ENCODE assay signal across 17 cellular contexts in the genomic region with DNA sequence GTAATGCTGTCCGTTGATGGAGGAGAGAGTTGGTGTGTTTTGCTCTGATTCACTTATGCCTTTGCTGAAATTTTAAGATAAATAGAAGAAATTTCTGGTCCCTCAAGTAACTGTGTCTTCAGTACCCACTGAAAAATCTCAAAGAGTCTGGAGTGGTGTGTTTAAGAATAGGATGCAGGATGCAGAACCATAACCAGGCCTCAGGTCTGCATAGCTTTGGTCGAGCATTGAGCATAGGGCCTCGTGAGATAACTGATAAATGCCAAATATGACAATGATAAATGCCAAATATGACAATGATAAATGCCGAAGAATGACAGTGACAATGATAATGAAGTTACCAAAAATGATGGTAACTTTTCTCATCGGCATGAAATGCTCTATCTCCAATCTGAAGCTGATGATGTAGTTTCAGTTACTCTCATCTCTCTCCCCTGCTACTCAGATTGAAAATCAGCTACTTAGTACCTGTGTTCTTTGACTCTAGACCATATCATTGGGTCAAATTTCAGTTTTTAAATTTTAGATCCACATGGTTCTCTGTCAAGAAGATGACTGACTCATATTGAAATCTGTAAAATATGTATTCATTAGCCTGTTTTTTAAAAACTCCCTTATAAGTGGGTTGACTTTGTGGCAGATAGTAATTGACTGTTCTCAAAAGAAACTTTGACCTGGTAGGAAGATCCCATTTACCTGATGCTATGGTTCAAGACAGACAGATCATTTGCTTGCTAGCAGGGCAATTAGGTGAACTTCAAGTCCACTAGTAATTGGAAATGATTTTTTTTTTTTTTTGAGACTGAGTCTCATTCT.
A peak's percentile ranks its signal among the peaks of the same experiment; 100 is the strongest.
DNase-seq lines count a peak whose midpoint lies in the region; ATAC-seq lines count a peak whose summit lies in the region.
"Had no signal": no experiment of that assay in that cellular context is flagged by ENCODE, and none has a peak within 500 bp of the region (broad histone marks: within the 10 kb centered on the region; RNA-seq: fewer than 3 reads in every experiment).

No MANE protein-coding gene starts in this region.

- peak; percentile 69 to 84 for ATAC-seq in activated T-cell treated with anti-CD3 and anti-CD28 coated beads, Interleukin-2, amount 50 U/mL, for 4 hours
- ATAC-seq in GM19023 (IDR thresholded peaks at IDR 0.05; ENCODE audit: unreplicated experiment) = peak; percentile 62
- ATAC-seq in HG02870 (IDR thresholded peaks at IDR 0.05; ENCODE audit: unreplicated experiment) = peak; percentile 92
- peak; percentile 88 for ATAC-seq in stimulated activated effector memory CD8-positive, alpha-beta T cell treated with anti-CD3 and anti-CD28 coated beads, Interleukin-12 subunit alpha, Interleukin-12 subunit beta, amount 100 ng/mL, for 72 hours
- ATAC-seq: right cardiac atrium had no signal

- no peaks in the 10 kb centered on the region for H3K27me3 Mint-ChIP-seq in activated T-cell treated with anti-CD3 and anti-CD28 coated beads, Interleukin-2, amount 50 U/mL, for 4 hours (ENCODE audit: low read depth)
- H3K27me3 Mint-ChIP-seq: activated CD4-positive, alpha-beta memory T cell treated with anti-CD3 and anti-CD28 coated beads for 36 hours; naive B cell had no signal

- no peaks in the 10 kb centered on the region for H3K4me1 Mint-ChIP-seq in activated T-cell treated with anti-CD3 and anti-CD28 coated beads, Interleukin-2, amount 50 U/mL, for 4 hours (ENCODE audit: low read depth)
- H3K4me1 Mint-ChIP-seq in stimulated activated effector memory CD8-positive, alpha-beta T cell treated with anti-CD3 and anti-CD28 coated beads, Interleukin-12 subunit alpha, Interleukin-12 subunit beta, amount 100 ng/mL, for 72 hours = no peaks in the 10 kb centered on the region
- H3K4me1 Mint-ChIP-seq: memory B cell, naive B cell had no signal

- H3K27ac Mint-ChIP-seq in stimulated activated effector memory CD8-positive, alpha-beta T cell treated with anti-CD3 and anti-CD28 coated beads, Interleukin-12 subunit alpha, Interleukin-12 subunit beta, amount 100 ng/mL, for 72 hours = no peak overlapping the region
- H3K27ac Mint-ChIP-seq: activated CD4-positive, alpha-beta memory T cell treated with anti-CD3 and anti-CD28 coated beads for 36 hours; memory B cell had no signal

- no peak for DNase-seq in activated T-cell treated with anti-CD3 and anti-CD28 coated beads, Interleukin-2, amount 50 U/mL, for 4 hours
- DNase-seq in activated T-cell treated with anti-CD3 and anti-CD28 coated beads for 4 hours (no peak), retina (no peak), NCI-H146 (lab: John Stamatoyannopoulos, UW) (no peak), AG08395 (ENCODE audit: low spot score) (no peak)
- DNase-seq in stimulated activated effector memory CD8-positive, alpha-beta T cell treated with anti-CD3 and anti-CD28 coated beads, Interleukin-12 subunit alpha, Interleukin-12 subunit beta, amount 100 ng/mL, for 72 hours (ENCODE audit: low spot score in 2 of 2) = no peak
- DNase-seq: activated CD4-positive, alpha-beta memory T cell treated with anti-CD3 and anti-CD28 coated beads for 36 hours; adrenal gland; IMR-90; naive B cell; NCI-H1436 treated with DMSO at 0.1 percent for 48 hours; NCI-H2171; NCI-H526; right cardiac atrium had no signal

- H3K9me3 Mint-ChIP-seq in activated T-cell treated with anti-CD3 and anti-CD28 coated beads, Interleukin-2, amount 50 U/mL, for 4 hours = no peaks in the 10 kb centered on the region
- H3K9me3 Mint-ChIP-seq in stimulated activated effector memory CD8-positive, alpha-beta T cell treated with anti-CD3 and anti-CD28 coated beads, Interleukin-12 subunit alpha, Interleukin-12 subunit beta, amount 100 ng/mL, for 72 hours = no peaks in the 10 kb centered on the region
- H3K9me3 Mint-ChIP-seq: activated CD4-positive, alpha-beta memory T cell treated with anti-CD3 and anti-CD28 coated beads for 36 hours; memory B cell had no signal

- no peak overlapping the region for H3K4me3 Mint-ChIP-seq in activated T-cell treated with anti-CD3 and anti-CD28 coated beads, Interleukin-2, amount 50 U/mL, for 4 hours
- no peak overlapping the region for H3K4me3 Mint-ChIP-seq in stimulated activated effector memory CD8-positive, alpha-beta T cell treated with anti-CD3 and anti-CD28 coated beads, Interleukin-12 subunit alpha, Interleukin-12 subunit beta, amount 100 ng/mL, for 72 hours
- H3K4me3 Mint-ChIP-seq: activated CD4-positive, alpha-beta memory T cell treated with anti-CD3 and anti-CD28 coated beads for 36 hours; memory B cell; naive B cell had no signal

- no peaks in the 10 kb centered on the region for H3K36me3 Mint-ChIP-seq in activated T-cell treated with anti-CD3 and anti-CD28 coated beads, Interleukin-2, amount 50 U/mL, for 4 hours (ENCODE audit: insufficient read depth)
- H3K36me3 Mint-ChIP-seq in stimulated activated effector memory CD8-positive, alpha-beta T cell treated with anti-CD3 and anti-CD28 coated beads, Interleukin-12 subunit alpha, Interleukin-12 subunit beta, amount 100 ng/mL, for 72 hours = no peaks in the 10 kb centered on the region
- H3K36me3 Mint-ChIP-seq: activated CD4-positive, alpha-beta memory T cell treated with anti-CD3 and anti-CD28 coated beads for 36 hours; naive B cell had no signal
